In genomic region chr1:41846595-41846994, GRCh38 we compare ENCODE assay signal across 25 cellular contexts.
A peak's percentile ranks its signal among the peaks of the same experiment; 100 is the strongest.
DNase-seq lines count a peak whose midpoint lies in the region; ATAC-seq, FAIRE-seq and TF ChIP-seq lines count a peak whose summit lies in the region.
"Had no signal": no experiment of that assay in that cellular context is flagged by ENCODE, and none has a peak within 500 bp of the region (broad histone marks: within the 10 kb centered on the region; RNA-seq: fewer than 3 reads in every experiment).

No MANE protein-coding gene starts in this region.

- no peak overlapping the region for H3K4me3 Mint-ChIP-seq in activated naive CD8-positive, alpha-beta T cell
- no peak overlapping the region for H3K4me3 Mint-ChIP-seq in activated naive CD8-positive, alpha-beta T cell treated with anti-CD3 and anti-CD28 coated beads for 36 hours
- H3K4me3 Mint-ChIP-seq in stimulated activated effector memory CD8-positive, alpha-beta T cell treated with anti-CD3 and anti-CD28 coated beads, Interleukin-12 subunit alpha, Interleukin-12 subunit beta, amount 100 ng/mL, for 72 hours = no peak overlapping the region
- H3K4me3 Mint-ChIP-seq: CD8-positive, alpha-beta T cell; GM23338; stimulated activated memory B cell treated with anti-CD40 and anti-IgM and Interleukin-4, amounts not matched to agents 10 μg/mL and 1 μg/mL and 100 μg/mL, for 72 hours; type B pancreatic cell had no signal

- BruUV-seq in PC-3 (replicated peaks; lab: Mats Ljungman, UMichigan) (no TSS peak), endothelial cell of umbilical vein (replicated peaks; lab: Mats Ljungman, UMichigan) (no TSS peak)

- peaks cover 30% of the 10 kb centered on the region for H3K4me1 Mint-ChIP-seq in activated naive CD8-positive, alpha-beta T cell (ENCODE audit: low read depth)
- H3K4me1 Mint-ChIP-seq in activated naive CD8-positive, alpha-beta T cell treated with anti-CD3 and anti-CD28 coated beads for 36 hours = peaks cover 40% of the 10 kb centered on the region
- peaks cover 39% of the 10 kb centered on the region for H3K4me1 Mint-ChIP-seq in stimulated activated effector memory CD8-positive, alpha-beta T cell treated with anti-CD3 and anti-CD28 coated beads, Interleukin-12 subunit alpha, Interleukin-12 subunit beta, amount 100 ng/mL, for 72 hours

- H3K9me1 ChIP-seq in endothelial cell of umbilical vein (replicated peaks; ENCODE audit: control insufficient read depth, extremely low read depth, insufficient read depth, low read length) = no peaks in the 10 kb centered on the region

- TF ChIP-seq EP300 in suprapubic skin (IDR thresholded peaks at IDR 0.05) = no peak

- H3K4me3 ChIP-seq in PC-3 (ENCODE audit: low read length) (no peak overlapping the region), endothelial cell of umbilical vein (replicated peaks in 1 of 3; ENCODE audit: insufficient read depth in 1 of 3, low read depth in 1 of 3, low read length in 3 of 3) (no peak overlapping the region), suprapubic skin (no peak overlapping the region), thyroid gland (replicated peaks in 1 of 3) (no peak overlapping the region)
- H3K4me3 ChIP-seq: A549, breast epithelium, GM23338, left lung, spleen had no signal

- CTCF ChIA-PET in PC-3 (lab: Charles Lee) (interaction anchor here (0.5 kb wide), 1 partner anchor 189 kb away, joined by 7 read pairs; no protein-coding TSS in a partner anchor), endothelial cell of umbilical vein (lab: Charles Lee) (interaction anchor here (1.2 to 1.5 kb wide), 3 partner anchors 10 to 34 kb away, joined by 4 to 5 read pairs (median 4); no protein-coding TSS in a partner anchor)

- H3K9ac ChIP-seq in PC-3 (ENCODE audit: low read length) (no peak overlapping the region), endothelial cell of umbilical vein (replicated peaks; ENCODE audit: extremely low read depth, insufficient read depth, low read length) (no peak overlapping the region)
- H3K9ac ChIP-seq: parathyroid adenoma had no signal

- H3K36me3 ChIP-seq in PC-3 (ENCODE audit: low read depth, low read length) (no peaks in the 10 kb centered on the region), endothelial cell of umbilical vein (ENCODE audit: control insufficient read depth in 2 of 2, extremely low read depth in 1 of 2, insufficient read depth in 2 of 2, low read length in 2 of 2) (no peaks in the 10 kb centered on the region), suprapubic skin (no peaks in the 10 kb centered on the region), thyroid gland (no peaks in the 10 kb centered on the region)
- H3K36me3 ChIP-seq: breast epithelium, left lung, spleen had no signal

- no peaks in the 10 kb centered on the region for H3K9me3 Mint-ChIP-seq in activated naive CD8-positive, alpha-beta T cell (ENCODE audit: low read depth)
- H3K9me3 Mint-ChIP-seq in activated naive CD8-positive, alpha-beta T cell treated with anti-CD3 and anti-CD28 coated beads for 36 hours = no peaks in the 10 kb centered on the region
- no peaks in the 10 kb centered on the region for H3K9me3 Mint-ChIP-seq in stimulated activated effector memory CD8-positive, alpha-beta T cell treated with anti-CD3 and anti-CD28 coated beads, Interleukin-12 subunit alpha, Interleukin-12 subunit beta, amount 100 ng/mL, for 72 hours
- H3K9me3 Mint-ChIP-seq: CD8-positive, alpha-beta T cell; GM23338; stimulated activated memory B cell treated with anti-CD40 and anti-IgM and Interleukin-4, amounts not matched to agents 10 μg/mL and 1 μg/mL and 100 μg/mL, for 72 hours; type B pancreatic cell had no signal

- POLR2A ChIA-PET in PC-3 (lab: Charles Lee; ENCODE audit: unreplicated experiment) (interaction anchor here (0.6 kb wide), 1 partner anchor 15 kb away, joined by 3 read pairs; no protein-coding TSS in a partner anchor), endothelial cell of umbilical vein (lab: Charles Lee) (no interaction called here)

- peaks cover 7% of the 10 kb centered on the region for H3K36me3 Mint-ChIP-seq in activated naive CD8-positive, alpha-beta T cell
- H3K36me3 Mint-ChIP-seq in activated naive CD8-positive, alpha-beta T cell treated with anti-CD3 and anti-CD28 coated beads for 36 hours = peaks cover 5% of the 10 kb centered on the region
- peaks cover 5% of the 10 kb centered on the region for H3K36me3 Mint-ChIP-seq in stimulated activated effector memory CD8-positive, alpha-beta T cell treated with anti-CD3 and anti-CD28 coated beads, Interleukin-12 subunit alpha, Interleukin-12 subunit beta, amount 100 ng/mL, for 72 hours
- H3K36me3 Mint-ChIP-seq: stimulated activated memory B cell treated with anti-CD40 and anti-IgM and Interleukin-4, amounts not matched to agents 10 μg/mL and 1 μg/mL and 100 μg/mL, for 72 hours; type B pancreatic cell had no signal

- ATAC-seq in PC-3 (peak; percentile 53), GM18873 (IDR thresholded peaks at IDR 0.05; ENCODE audit: low FRiP score, unreplicated experiment) (no peak)
- no peak for ATAC-seq in stimulated activated effector memory CD8-positive, alpha-beta T cell treated with anti-CD3 and anti-CD28 coated beads, Interleukin-12 subunit alpha, Interleukin-12 subunit beta, amount 100 ng/mL, for 72 hours
- ATAC-seq: A549; CD8-positive, alpha-beta T cell; foreskin keratinocyte; GM23338; left lung; stimulated activated memory B cell treated with anti-CD40 and anti-IgM and Interleukin-4, amounts not matched to agents 10 μg/mL and 1 μg/mL and 100 μg/mL, for 72 hours had no signal

- H4K20me1 ChIP-seq in PC-3 (ENCODE audit: low read length) (no peaks in the 10 kb centered on the region), endothelial cell of umbilical vein (replicated peaks; ENCODE audit: control insufficient read depth, extremely low read depth, insufficient read depth, low read length) (no peaks in the 10 kb centered on the region)

- H3K9me2 ChIP-seq in PC-3 (replicated peaks; ENCODE audit: low read length) = no peaks in the 10 kb centered on the region

- 85% methylated on average over 2 of the region's 2 CpGs for WGBS in suprapubic skin
- WGBS in thyroid gland, 2 donors = 96 to 97% methylated on average over 2 of the region's 2 CpGs

- intact Hi-C loops in PC-3 (cut with micrococcal nuclease) (loop anchor here (10.0 kb wide), 2 partner anchors 138 to 488 kb away; partner anchors contain the start of gene FOXJ3), endothelial cell of umbilical vein (cut with micrococcal nuclease) (no loop called here), thyroid gland (cut with DNase I) (no loop called here)

- H3K79me2 ChIP-seq in PC-3 (ENCODE audit: low read length) = peaks cover 18% of the 10 kb centered on the region
- H3K79me2 ChIP-seq in endothelial cell of umbilical vein (ENCODE audit: control insufficient read depth, insufficient read depth, low read length) = no peaks in the 10 kb centered on the region
- H3K79me2 ChIP-seq: parathyroid adenoma had no signal

- H3K27ac ChIP-seq in PC-3 (ENCODE audit: low read length) = peak overlapping the region; percentile 71
- H3K27ac ChIP-seq in endothelial cell of umbilical vein (ENCODE audit: insufficient read depth, low read depth, low read length) = peak overlapping the region; percentile 22
- no peak overlapping the region for H3K27ac ChIP-seq in suprapubic skin
- H3K27ac ChIP-seq in thyroid gland = no peak overlapping the region
- H3K27ac ChIP-seq: A549, breast epithelium, foreskin keratinocyte, left lung, parathyroid adenoma, spleen had no signal

- H3K4me1 ChIP-seq in PC-3 (ENCODE audit: insufficient read depth, low read length) (peaks cover 71% of the 10 kb centered on the region), endothelial cell of umbilical vein (ENCODE audit: control insufficient read depth, extremely low read depth, insufficient read depth, low read length) (peaks cover 42% of the 10 kb centered on the region), suprapubic skin (no peaks in the 10 kb centered on the region), thyroid gland (peaks cover 15 to 27% of the 10 kb centered on the region in 2 donors)
- H3K4me1 ChIP-seq: breast epithelium had no signal

- H2AFZ ChIP-seq in PC-3 (ENCODE audit: low read length) = no peak overlapping the region
- H2AFZ ChIP-seq in endothelial cell of umbilical vein (ENCODE audit: low read depth, low read length) = no peak overlapping the region
- H2AFZ ChIP-seq: GM23338, parathyroid adenoma had no signal

- no peak for DNase-seq in activated naive CD8-positive, alpha-beta T cell treated with anti-CD3 and anti-CD28 coated beads for 36 hours
- DNase-seq in PC-3 (peak; percentile 43), endothelial cell of umbilical vein (ENCODE audit: low read depth, low spot score) (peak; percentile 13), suprapubic skin (ENCODE audit: low spot score in 2 of 2) (no peak), thyroid gland (no peak)
- no peak for DNase-seq in stimulated activated effector memory CD8-positive, alpha-beta T cell treated with anti-CD3 and anti-CD28 coated beads, Interleukin-12 subunit alpha, Interleukin-12 subunit beta, amount 100 ng/mL, for 72 hours (ENCODE audit: low spot score in 2 of 2)
- DNase-seq: activated CD8-positive, alpha-beta memory T cell treated with anti-CD3 and anti-CD28 coated beads, Interleukin-2, amount 50 U/mL, for 48 hours; activated naive CD4-positive, alpha-beta T cell treated with Interleukin-2 at 50 U/mL for 16 hours; CD8-positive, alpha-beta T cell; effector memory CD4-positive, alpha-beta T cell; foreskin keratinocyte; Karpas-422; left lung; NCI-H146; NCI-H446; SHP77 treated with DMSO at 0.1 percent for 48 hours; spleen had no signal

- H3K27me3 Mint-ChIP-seq in activated naive CD8-positive, alpha-beta T cell = no peaks in the 10 kb centered on the region
- H3K27me3 Mint-ChIP-seq in activated naive CD8-positive, alpha-beta T cell treated with anti-CD3 and anti-CD28 coated beads for 36 hours = no peaks in the 10 kb centered on the region
- H3K27me3 Mint-ChIP-seq: stimulated activated memory B cell treated with anti-CD40 and anti-IgM and Interleukin-4, amounts not matched to agents 10 μg/mL and 1 μg/mL and 100 μg/mL, for 72 hours had no signal

- TF ChIP-seq CTCF in PC-3 (conservative IDR thresholded peaks at IDR 0.05; ENCODE audit: low read depth, low read length) = no peak
- no peak for TF ChIP-seq CTCF in endothelial cell of umbilical vein (IDR thresholded peaks at IDR 0.05; ENCODE audit: extremely low read depth in 1 of 2, insufficient read depth in 1 of 2, low read depth in 1 of 2, low read length in 2 of 2)
- no peak for TF ChIP-seq CTCF in suprapubic skin (IDR thresholded peaks at IDR 0.05)
- no peak for TF ChIP-seq CTCF in thyroid gland (IDR thresholded peaks at IDR 0.05)

- dilution Hi-C loops in endothelial cell of umbilical vein (cut with MboI; ENCODE audit: extremely low pct_ligation_motif_present, low sequenced_read_pairs) = no loop called here

- TF ChIP-seq POLR2A in endothelial cell of umbilical vein (IDR thresholded peaks at IDR 0.05; ENCODE audit: low read depth, low read length) (no peak), suprapubic skin (IDR thresholded peaks at IDR 0.05) (no peak), thyroid gland (IDR thresholded peaks at IDR 0.05) (no peak)

- H3F3A ChIP-seq in PC-3 (ENCODE audit: low read length, unreplicated experiment) = no peaks in the 10 kb centered on the region

- H3K4me2 ChIP-seq in PC-3 (ENCODE audit: low read length) = peak overlapping the region; percentile 38; the same call in 1 of the 2 replicates
- peak overlapping the region; percentile 52 for H3K4me2 ChIP-seq in endothelial cell of umbilical vein (ENCODE audit: insufficient read depth, low read length)
- H3K4me2 ChIP-seq: A549, GM23338 had no signal

- peak overlapping the region; percentile 1 for H3K27ac Mint-ChIP-seq in activated naive CD8-positive, alpha-beta T cell
- H3K27ac Mint-ChIP-seq in activated naive CD8-positive, alpha-beta T cell treated with anti-CD3 and anti-CD28 coated beads for 36 hours = no peak overlapping the region
- H3K27ac Mint-ChIP-seq in stimulated activated effector memory CD8-positive, alpha-beta T cell treated with anti-CD3 and anti-CD28 coated beads, Interleukin-12 subunit alpha, Interleukin-12 subunit beta, amount 100 ng/mL, for 72 hours = peak overlapping the region; percentile 13
- H3K27ac Mint-ChIP-seq: CD8-positive, alpha-beta T cell; GM23338; stimulated activated memory B cell treated with anti-CD40 and anti-IgM and Interleukin-4, amounts not matched to agents 10 μg/mL and 1 μg/mL and 100 μg/mL, for 72 hours; type B pancreatic cell had no signal

- H3K9me3 ChIP-seq in PC-3 (ENCODE audit: low read length) = no peaks in the 10 kb centered on the region
- H3K9me3 ChIP-seq in endothelial cell of umbilical vein (replicated peaks; ENCODE audit: control insufficient read depth, insufficient read depth, low read length) = no peaks in the 10 kb centered on the region
- H3K9me3 ChIP-seq in suprapubic skin = no peaks in the 10 kb centered on the region
- H3K9me3 ChIP-seq in thyroid gland = no peaks in the 10 kb centered on the region
- H3K9me3 ChIP-seq: A549, breast epithelium, left lung, spleen had no signal

- FAIRE-seq in endothelial cell of umbilical vein (lab: Jason Lieb, UNC) = peak; percentile 61
- FAIRE-seq: A549 had no signal

- H3K27me3 ChIP-seq in PC-3 (ENCODE audit: low read length) (no peaks in the 10 kb centered on the region), endothelial cell of umbilical vein (ENCODE audit: control insufficient read depth in 2 of 2, insufficient read depth in 2 of 2, low read length in 2 of 2) (no peaks in the 10 kb centered on the region), suprapubic skin (no peaks in the 10 kb centered on the region), thyroid gland (no peaks in the 10 kb centered on the region)
- H3K27me3 ChIP-seq: breast epithelium, foreskin keratinocyte, left lung, spleen had no signal

Comparison
In these comparisons a context has a peak if more than half of its experiments do, and no peak if none do; other contexts are left out.
1. DNase-seq: peak in PC-3 (single experiment) and endothelial cell of umbilical vein (single experiment); none in activated naive CD8-positive, alpha-beta T cell treated with anti-CD3 and anti-CD28 coated beads for 36 hours (single experiment), stimulated activated effector memory CD8-positive, alpha-beta T cell treated with anti-CD3 and anti-CD28 coated beads, Interleukin-12 subunit alpha, Interleukin-12 subunit beta, amount 100 ng/mL, for 72 hours (0 of 2), suprapubic skin (0 of 2) and thyroid gland (0 of 2).
2. H3K27ac ChIP-seq: peak in PC-3 (single experiment) and endothelial cell of umbilical vein (single experiment); none in suprapubic skin (single experiment) and thyroid gland (0 of 3).